Comparison of ENCODE assay signal across 1 cellular context in genomic region chr14:51780006-51780692, GRCh38.
TF ChIP-seq lines count a peak whose summit lies in the region.

No MANE protein-coding gene starts in this region.

TF ChIP-seq in H1, 55 proteins besides CTCF, POLR2A, EP300 and RAD21 (continued from another document):
- TF ChIP-seq SIN3A (conservative IDR thresholded peaks at IDR 0.05 in 1 of 2, IDR thresholded peaks at IDR 0.05 in 1 of 2; ENCODE audit: low read depth in 1 of 2, low read length in 2 of 2): no peak
